ENCODE assay signal across 22 cellular contexts in the genomic region with DNA sequence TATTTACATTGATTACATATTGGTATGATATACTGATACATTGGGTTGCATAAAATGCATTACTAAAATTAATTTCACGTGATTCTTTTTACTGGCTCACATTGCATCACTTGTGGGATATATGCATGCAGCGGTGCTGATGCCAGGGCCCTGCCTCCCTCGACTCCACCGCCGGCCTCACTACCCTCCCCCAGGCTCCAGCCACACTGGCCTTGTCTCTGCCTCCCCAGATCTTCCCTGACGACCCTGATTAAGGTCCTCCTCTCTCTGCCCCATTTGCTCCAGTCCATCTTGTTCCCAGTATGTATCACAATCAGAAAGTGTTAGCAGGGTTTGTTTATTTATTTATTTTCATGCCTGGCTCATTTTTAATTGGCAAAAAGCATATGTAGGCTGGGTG.
DNase-seq lines count a peak whose midpoint lies in the region; ATAC-seq and TF ChIP-seq lines count a peak whose summit lies in the region.
"Had no signal": no experiment of that assay in that cellular context is flagged by ENCODE, and none has a peak within 500 bp of the region (broad histone marks: within the 10 kb centered on the region; RNA-seq: fewer than 3 reads in every experiment).

No MANE protein-coding gene starts in this region.

- H3K36me3 ChIP-seq in SJCRH30: no peaks in the 10 kb centered on the region
- no peaks in the 10 kb centered on the region for H3K36me3 ChIP-seq in lung (ENCODE audit: control insufficient read depth in 2 of 2, insufficient read depth in 2 of 2, low read length in 2 of 2)
- H3K36me3 ChIP-seq: BE2C; BLaER1 treated with 17β-estradiol and CSF1 and Interleukin-3, amounts not matched to agents 10 nM and 100 nM had no signal

- 85 to 86% methylated on average over 6 of the region's 6 CpGs for WGBS in lung, 2 donors

- peaks cover 2% of the 10 kb centered on the region for H3K36me3 Mint-ChIP-seq in chondrocyte (ENCODE audit: low read depth)
- H3K36me3 Mint-ChIP-seq: CD14-positive monocyte; CD8-positive, alpha-beta memory T cell had no signal

- H3K27me3 Mint-ChIP-seq in chondrocyte (ENCODE audit: low read depth): no peaks in the 10 kb centered on the region

- H3K4me3 ChIP-seq in SJCRH30: peak overlapping the region; percentile 47
- H3K4me3 ChIP-seq in lung: no peak overlapping the region
- H3K4me3 ChIP-seq: A549; BLaER1 treated with 17β-estradiol and CSF1 and Interleukin-3, amounts not matched to agents 10 nM and 100 nM; GM23248 had no signal

- H3K27ac ChIP-seq in SJCRH30: peak overlapping the region; percentile 78
- no peak overlapping the region for H3K27ac ChIP-seq in lung (ENCODE audit: low read depth in 1 of 2, low read length in 1 of 2)
- H3K27ac ChIP-seq: BLaER1 treated with 17β-estradiol and CSF1 and Interleukin-3, amounts not matched to agents 10 nM and 100 nM; GM23248 had no signal

- peak; percentile 55 to 60 for DNase-seq in SJCRH30
- DNase-seq in chondrocyte (ENCODE audit: low spot score): peak; percentile 52
- no peak for DNase-seq in lung (ENCODE audit: low spot score)
- no peak for DNase-seq in activated effector memory CD4-positive, alpha-beta T cell treated with Interleukin-2 at 50 U/mL for 16 hours
- DNase-seq in NCI-H2227 (lab: John Stamatoyannopoulos, UW; ENCODE audit: unreplicated experiment): no peak
- DNase-seq: 8988T; ACHN; AML-193; BE2C; CD4-positive, alpha-beta T cell; CD8-positive, alpha-beta memory T cell; DMS 273 treated with DMSO at 0.1 percent for 48 hours; DMS79; EL; GF-D8; GM23248; H7; HCEC 1CT had no signal

- no peak for TF ChIP-seq CTCF in chondrocyte (IDR thresholded peaks at IDR 0.05)
- no peak for TF ChIP-seq CTCF in lung (IDR thresholded peaks at IDR 0.05; ENCODE audit: control extremely low read depth, extremely low read depth)

- H3K9me3 ChIP-seq in SJCRH30 (replicated peaks): no peaks in the 10 kb centered on the region
- H3K9me3 ChIP-seq in lung (ENCODE audit: control insufficient read depth in 2 of 2, insufficient read depth in 1 of 2, low read length in 1 of 2): peaks cover 0 to 2% of the 10 kb centered on the region in 2 donors
- H3K9me3 ChIP-seq: BE2C; BLaER1 treated with 17β-estradiol and CSF1 and Interleukin-3, amounts not matched to agents 10 nM and 100 nM had no signal

- no peak overlapping the region for H3K4me3 Mint-ChIP-seq in chondrocyte (ENCODE audit: unreplicated experiment)
- H3K4me3 Mint-ChIP-seq: CD14-positive monocyte; CD4-positive, alpha-beta T cell; CD8-positive, alpha-beta memory T cell had no signal

- H3K4me1 Mint-ChIP-seq in chondrocyte (ENCODE audit: low read depth): peaks cover 30% of the 10 kb centered on the region
- H3K4me1 Mint-ChIP-seq: CD14-positive monocyte; CD8-positive, alpha-beta memory T cell had no signal

- H3K4me1 ChIP-seq in SJCRH30 (peaks cover 37% of the 10 kb centered on the region), lung (ENCODE audit: control insufficient read depth in 2 of 2, insufficient read depth in 2 of 2, low read length in 2 of 2) (no peaks in the 10 kb centered on the region)
- H3K4me1 ChIP-seq: BE2C had no signal

- ATAC-seq in lung (ENCODE audit: insufficient read depth, low FRiP score) (peak; percentile 34), GM21786 (IDR thresholded peaks at IDR 0.05; ENCODE audit: unreplicated experiment) (no peak)
- ATAC-seq: A549 had no signal

- no peaks in the 10 kb centered on the region for H3K9me3 Mint-ChIP-seq in chondrocyte (ENCODE audit: low read depth)
- H3K9me3 Mint-ChIP-seq: CD4-positive, alpha-beta T cell had no signal

- no peak overlapping the region for H3K27ac Mint-ChIP-seq in chondrocyte (ENCODE audit: unreplicated experiment)
- H3K27ac Mint-ChIP-seq: CD14-positive monocyte; CD4-positive, alpha-beta T cell; CD8-positive, alpha-beta memory T cell had no signal

- no peaks in the 10 kb centered on the region for H3K27me3 ChIP-seq in SJCRH30
- H3K27me3 ChIP-seq in lung (ENCODE audit: control insufficient read depth, insufficient read depth): no peaks in the 10 kb centered on the region

Comparison
In these comparisons a context has a peak if more than half of its experiments do, and no peak if none do; other contexts are left out.
1. DNase-seq: peak in SJCRH30 (2 of 2) and chondrocyte (single experiment); none in lung (single experiment), activated effector memory CD4-positive, alpha-beta T cell treated with Interleukin-2 at 50 U/mL for 16 hours (single experiment) and NCI-H2227 (single experiment).